Comparison of ENCODE assay signal across 15 cellular contexts in genomic region chr7:85135931-85136330, GRCh38. TPM values are rescaled to one million over a fixed set of nuclear protein-coding genes. Genes with fewer than 3 reads are reported as not detected.
DNase-seq lines count a peak whose midpoint lies in the region; ATAC-seq, FAIRE-seq and TF ChIP-seq lines count a peak whose summit lies in the region.
"Had no signal": no experiment of that assay in that cellular context is flagged by ENCODE, and none has a peak within 500 bp of the region (broad histone marks: within the 10 kb centered on the region; RNA-seq: fewer than 3 reads in every experiment).

No MANE protein-coding gene starts in this region.

- TF ChIP-seq POLR2A in esophagus muscularis mucosa (IDR thresholded peaks at IDR 0.05; ENCODE audit: low read depth) (no peak), sigmoid colon (IDR thresholded peaks at IDR 0.05) (no peak)

- peak overlapping the region; percentile 21 for H3K27ac ChIP-seq in keratinocyte (ENCODE audit: control insufficient read depth, insufficient read depth, low read length)
- H3K27ac ChIP-seq in esophagus muscularis mucosa (replicated peaks in 1 of 4), result no peak overlapping the region
- no peak overlapping the region for H3K27ac ChIP-seq in sigmoid colon
- H3K27ac ChIP-seq: heart left ventricle, left lung, tibial nerve had no signal

- dilution Hi-C loops in keratinocyte (cut with MboI; ENCODE audit: extremely low pct_ligation_motif_present, low sequenced_read_pairs), result no loop called here

- H3K4me1 ChIP-seq in keratinocyte (ENCODE audit: control insufficient read depth, extremely low read depth, insufficient read depth, low read length), result peaks cover 9% of the 10 kb centered on the region
- H3K4me1 ChIP-seq in esophagus muscularis mucosa, result no peaks in the 10 kb centered on the region
- H3K4me1 ChIP-seq in sigmoid colon, result no peaks in the 10 kb centered on the region
- H3K4me1 ChIP-seq: heart left ventricle, left lung had no signal

- H2AFZ ChIP-seq in keratinocyte (ENCODE audit: control insufficient read depth, low read length), result no peak overlapping the region

- H3K4me3 ChIP-seq in AG04449 (ENCODE audit: low read depth, low read length), result no peak overlapping the region
- no peak overlapping the region for H3K4me3 ChIP-seq in keratinocyte (ENCODE audit: control insufficient read depth in 2 of 3, extremely low read depth in 1 of 3, insufficient read depth in 2 of 3, low read depth in 1 of 3, low read length in 3 of 3)
- no peak overlapping the region for H3K4me3 ChIP-seq in esophagus muscularis mucosa
- H3K4me3 ChIP-seq in sigmoid colon, result no peak overlapping the region
- H3K4me3 ChIP-seq: heart left ventricle, left lung, tibial nerve had no signal

- TF ChIP-seq CTCF in AG04449 (IDR thresholded peaks at IDR 0.05; ENCODE audit: insufficient read depth, low read length, missing control alignments) (no peak), keratinocyte (optimal IDR thresholded peaks at IDR 0.05 in 1 of 3, IDR thresholded peaks at IDR 0.05 in 1 of 3, conservative IDR thresholded peaks at IDR 0.05 in 1 of 3; ENCODE audit: extremely low read depth in 1 of 3, insufficient read depth in 2 of 3, low read length in 3 of 3) (no peak), esophagus muscularis mucosa (IDR thresholded peaks at IDR 0.05) (no peak), sigmoid colon (IDR thresholded peaks at IDR 0.05) (no peak)

- H3K79me2 ChIP-seq in keratinocyte (ENCODE audit: control insufficient read depth, insufficient read depth, low read length), result no peaks in the 10 kb centered on the region

- peak overlapping the region; percentile 62 for H3K4me2 ChIP-seq in keratinocyte (ENCODE audit: control insufficient read depth, extremely low read depth, insufficient read depth, low read depth, low read length)

- ATAC-seq in HG02870 (IDR thresholded peaks at IDR 0.05; ENCODE audit: unreplicated experiment), result no peak
- ATAC-seq: heart left ventricle, left lung, WTC11 had no signal

- no peak for TF ChIP-seq EP300 in esophagus muscularis mucosa (IDR thresholded peaks at IDR 0.05)
- TF ChIP-seq EP300 in sigmoid colon (IDR thresholded peaks at IDR 0.05), result no peak

- no peaks in the 10 kb centered on the region for H3K36me3 ChIP-seq in keratinocyte (ENCODE audit: control insufficient read depth in 2 of 2, extremely low read depth in 1 of 2, insufficient read depth in 2 of 2, low read length in 2 of 2)
- H3K36me3 ChIP-seq in esophagus muscularis mucosa, result no peaks in the 10 kb centered on the region
- no peaks in the 10 kb centered on the region for H3K36me3 ChIP-seq in sigmoid colon
- H3K36me3 ChIP-seq: heart left ventricle, left lung, tibial nerve had no signal

- H3K27me3 ChIP-seq in keratinocyte (ENCODE audit: control insufficient read depth, extremely low read depth, insufficient read depth, low read length), result no peaks in the 10 kb centered on the region
- H3K27me3 ChIP-seq in esophagus muscularis mucosa, result no peaks in the 10 kb centered on the region
- no peaks in the 10 kb centered on the region for H3K27me3 ChIP-seq in sigmoid colon
- H3K27me3 ChIP-seq: heart left ventricle, left lung, tibial nerve had no signal

- no peak overlapping the region for H3K9ac ChIP-seq in keratinocyte (ENCODE audit: control insufficient read depth, extremely low read depth, insufficient read depth, low read length)

- peak; percentile 89 for FAIRE-seq in keratinocyte (lab: Jason Lieb, UNC)
- FAIRE-seq: GM12891 had no signal

- 67% methylated on average over 2 of the region's 2 CpGs for WGBS in esophagus muscularis mucosa
- WGBS in sigmoid colon, 2 donors, result 59 to 75% methylated on average over 2 of the region's 2 CpGs

- no peaks in the 10 kb centered on the region for H3K9me3 ChIP-seq in keratinocyte (ENCODE audit: control insufficient read depth, low read depth, low read length)
- H3K9me3 ChIP-seq in esophagus muscularis mucosa, result no peaks in the 10 kb centered on the region
- no peaks in the 10 kb centered on the region for H3K9me3 ChIP-seq in sigmoid colon
- H3K9me3 ChIP-seq: heart left ventricle, left lung, tibial nerve had no signal

- DNase-seq in AG04449 (ENCODE audit: low read depth, low spot score) (peak; percentile 42), HT1080 (ENCODE audit: low read depth) (peak; percentile 74), astrocyte of the hippocampus (ENCODE audit: low read depth, low spot score) (peak; percentile 37), keratinocyte (ENCODE audit: low read depth, low spot score) (no peak), esophagus muscularis mucosa (ENCODE audit: extremely low spot score) (no peak), sigmoid colon (no peak)
- DNase-seq in activated CD8-positive, alpha-beta memory T cell treated with anti-CD3 and anti-CD28 coated beads for 24 hours, result no peak
- DNase-seq: activated naive CD8-positive, alpha-beta T cell treated with anti-CD3 and anti-CD28 coated beads for 36 hours; heart left ventricle; left lung; NCI-H1694 had no signal

- POLR2A ChIA-PET in AG04449 (lab: Yijun Ruan, JAX), result no interaction called here

- intact Hi-C loops in esophagus muscularis mucosa (cut with DNase I), result no loop called here
- intact Hi-C loops in sigmoid colon (cut with DNase I), result no loop called here

- CTCF ChIA-PET in AG04449 (lab: Yijun Ruan, JAX), result no interaction called here

- no peaks in the 10 kb centered on the region for H3K9me1 ChIP-seq in keratinocyte (ENCODE audit: control insufficient read depth, extremely low read depth, insufficient read depth, low read length)

- H4K20me1 ChIP-seq in keratinocyte (ENCODE audit: control insufficient read depth, extremely low read depth, insufficient read depth, low read length), result no peaks in the 10 kb centered on the region

RNA-seq across cellular contexts. Expression of gene SEMA3D, which starts 50.9 kb away (rescaled TPM):
- total RNA-seq in HT1080 (2014; rRNA removed; shearing (Covaris generic)), result 1.2 and 1.5 TPM in 2 replicates
- polyA plus RNA-seq in HT1080 (2015; cell fraction: cytosol; rRNA removed), result 1.1 and 1.8 TPM in 2 replicates
- 2.8 and 2.9 TPM in 2 replicates for polyA plus RNA-seq in HT1080 (2015; cell fraction: nucleus; rRNA removed)
- polyA plus RNA-seq in keratinocyte (2.8 to 6.7 TPM (median 5.2 TPM) in 3 replicates), sigmoid colon (under 1 TPM; 0.23 to 0.69 (median 0.60) TPM)
- polyA plus RNA-seq in keratinocyte (2011; ENCODE audit: low read depth), result 0.05 TPM
- 0.99 and 2.4 TPM in 2 replicates for polyA plus RNA-seq in keratinocyte (2011; cell fraction: cytosol; rRNA removed)
- polyA plus RNA-seq in keratinocyte (2011; cell fraction: nucleus; rRNA removed), result 2.8 and 3.1 TPM in 2 replicates
- polyA plus RNA-seq in keratinocyte (2012; ENCODE audit: low replicate concordance), result 5.7 TPM in 1 of 2 replicates, not detected in the other
- polyA minus RNA-seq in keratinocyte, result 1.7 to 14.6 TPM (median 5.5 TPM) in 3 replicates
- 5.0 TPM for polyA minus RNA-seq in keratinocyte (2011; cell fraction: cytosol; rRNA and poly(A)+ RNA removed)
- 5.7 and 12.4 TPM in 2 replicates for polyA minus RNA-seq in keratinocyte (2011; cell fraction: nucleus; rRNA and poly(A)+ RNA removed)
- total RNA-seq in esophagus muscularis mucosa (1 to 10 TPM in 3 of 4 donors, under 1 TPM in 1; 0.42 to 2.2 (median 1.4) TPM), sigmoid colon (1 to 10 TPM; 2.5 to 5.5 (median 3.7) TPM)
- total RNA-seq: activated naive CD8-positive, alpha-beta T cell treated with anti-CD3 and anti-CD28 coated beads for 36 hours had no signal

Comparison
In these comparisons a context has a peak if more than half of its experiments do, and no peak if none do; other contexts are left out.
1. DNase-seq: peak in AG04449 (single experiment), HT1080 (single experiment) and astrocyte of the hippocampus (single experiment); none in keratinocyte (single experiment), activated CD8-positive, alpha-beta memory T cell treated with anti-CD3 and anti-CD28 coated beads for 24 hours (single experiment), esophagus muscularis mucosa (single experiment) and sigmoid colon (single experiment).